ENCODE assay signal across 9 cellular contexts in the genomic region with DNA sequence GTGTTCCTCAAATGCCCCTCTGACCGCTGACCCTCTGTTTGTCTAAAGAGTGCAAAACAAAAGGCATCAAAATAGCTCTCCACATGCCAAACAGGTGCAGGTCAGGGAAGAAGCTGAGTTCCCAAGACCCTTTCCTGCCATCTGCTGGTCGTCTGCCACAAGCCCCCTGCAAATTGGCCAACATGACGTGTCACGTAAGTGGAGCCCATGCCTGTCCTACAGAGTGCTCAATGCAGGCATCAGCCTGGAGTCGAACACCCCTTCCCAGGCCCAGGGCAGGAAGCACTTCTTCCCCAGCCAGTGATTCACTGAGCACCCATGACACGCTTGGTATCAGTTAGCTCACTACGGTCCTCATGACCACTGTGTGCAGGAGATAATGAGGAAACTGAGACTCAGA. TPM values are rescaled to one million over a fixed set of nuclear protein-coding genes. Genes with fewer than 3 reads are reported as not detected.
DNase-seq lines count a peak whose midpoint lies in the region; ATAC-seq and TF ChIP-seq lines count a peak whose summit lies in the region.
"Had no signal": no experiment of that assay in that cellular context is flagged by ENCODE, and none has a peak within 500 bp of the region (broad histone marks: within the 10 kb centered on the region; RNA-seq: fewer than 3 reads in every experiment).

No MANE protein-coding gene starts in this region.

- DNase-seq in activated naive CD4-positive, alpha-beta T cell treated with anti-CD3 and anti-CD28 coated beads for 36 hours = peak; percentile 59
- no peak for DNase-seq in activated naive CD4-positive, alpha-beta T cell treated with anti-CD3 and anti-CD28 coated beads, Interleukin-2, amount 50 U/mL, for 16 hours
- DNase-seq in NCI-H1694 (lab: John Stamatoyannopoulos, UW) (peak; percentile 8), cardiac fibroblast (ENCODE audit: low read depth in 2 of 2) (peak in 1 of 2 donors; percentile 15), retina (peak; percentile 76), EL (no peak), SW 1271 (lab: John Stamatoyannopoulos, UW) (no peak)

- H3K9me3 Mint-ChIP-seq in activated naive CD4-positive, alpha-beta T cell treated with anti-CD3 and anti-CD28 coated beads for 36 hours = no peaks in the 10 kb centered on the region

- H3K36me3 Mint-ChIP-seq in activated naive CD4-positive, alpha-beta T cell treated with anti-CD3 and anti-CD28 coated beads for 36 hours (ENCODE audit: low read depth) = no peaks in the 10 kb centered on the region

- H3K4me1 Mint-ChIP-seq in activated naive CD4-positive, alpha-beta T cell treated with anti-CD3 and anti-CD28 coated beads for 36 hours (ENCODE audit: low read depth) = no peaks in the 10 kb centered on the region

- TF ChIP-seq CTCF in cardiac fibroblast (IDR thresholded peaks at IDR 0.05; ENCODE audit: low read depth, low read length) = peak; percentile 19

- H3K27ac Mint-ChIP-seq in activated naive CD4-positive, alpha-beta T cell treated with anti-CD3 and anti-CD28 coated beads for 36 hours = no peak overlapping the region

- H3K4me3 Mint-ChIP-seq in activated naive CD4-positive, alpha-beta T cell treated with anti-CD3 and anti-CD28 coated beads for 36 hours = no peak overlapping the region

- no peak for ATAC-seq in HG03045 (IDR thresholded peaks at IDR 0.05; ENCODE audit: unreplicated experiment)

- no peaks in the 10 kb centered on the region for H3K27me3 Mint-ChIP-seq in activated naive CD4-positive, alpha-beta T cell treated with anti-CD3 and anti-CD28 coated beads for 36 hours (ENCODE audit: low read depth)

- intact Hi-C loops in activated naive CD4-positive, alpha-beta T cell treated with anti-CD3 and anti-CD28 coated beads for 36 hours (cut with micrococcal nuclease) = loop anchor here (2.0 kb wide), 1 partner anchor 46 kb away; no protein-coding TSS in a partner anchor

- no peak overlapping the region for H3K4me3 ChIP-seq in cardiac fibroblast (replicated peaks in 1 of 2; ENCODE audit: low read depth in 2 of 2, low read length in 2 of 2)

- CTCF ChIA-PET in activated naive CD4-positive, alpha-beta T cell treated with anti-CD3 and anti-CD28 coated beads for 36 hours (lab: Charles Lee) = interaction anchor here (0.7 kb wide), 1 partner anchor 50 kb away, joined by 3 read pairs; no protein-coding TSS in a partner anchor

RNA-seq across cellular contexts. Expression of a gene that starts 14.1 kb away (rescaled TPM):
- not detected for total RNA-seq in activated naive CD4-positive, alpha-beta T cell treated with anti-CD3 and anti-CD28 coated beads for 36 hours
- total RNA-seq: pulmonary artery endothelial cell had no signal

RNA-seq across cellular contexts. Expression of a gene that starts 34.4 kb away (rescaled TPM):
- total RNA-seq in activated naive CD4-positive, alpha-beta T cell treated with anti-CD3 and anti-CD28 coated beads for 36 hours = 1 to 10 TPM; 1.1 to 2.2 TPM

RNA-seq across cellular contexts. Expression of a gene that starts 53.4 kb away (rescaled TPM):
- 1 to 10 TPM; 2.4 to 3.2 TPM for total RNA-seq in activated naive CD4-positive, alpha-beta T cell treated with anti-CD3 and anti-CD28 coated beads for 36 hours

Comparison
In these comparisons a context has a peak if more than half of its experiments do, and no peak if none do; other contexts are left out.
1. DNase-seq: peak in activated naive CD4-positive, alpha-beta T cell treated with anti-CD3 and anti-CD28 coated beads for 36 hours (single experiment), NCI-H1694 (single experiment) and retina (single experiment); none in activated naive CD4-positive, alpha-beta T cell treated with anti-CD3 and anti-CD28 coated beads, Interleukin-2, amount 50 U/mL, for 16 hours (single experiment), EL (single experiment) and SW 1271 (0 of 2).